In genomic region chr2:42810126-42810970, GRCh38 we compare ENCODE assay signal across 8 cellular contexts. TPM values are rescaled to one million over a fixed set of nuclear protein-coding genes. Genes with fewer than 3 reads are reported as not detected.
DNase-seq lines count a peak whose midpoint lies in the region; ATAC-seq and TF ChIP-seq lines count a peak whose summit lies in the region.

No MANE protein-coding gene starts in this region.

- CTCF ChIA-PET in naive thymus-derived CD4-positive, alpha-beta T cell (lab: Charles Lee), result interaction anchor here (0.7 to 1.6 kb wide), 8 partner anchors 10 to 316 kb away, joined by 3 to 6 read pairs (median 4); partner anchors contain the start of genes HAAO and KCNG3

- WGBS in esophagus squamous epithelium, 2 donors, result 0 to 1% methylated on average over 18 to 27 of the region's 83 CpGs

- H3K36me3 Mint-ChIP-seq in activated T-cell treated with anti-CD3 and anti-CD28 coated beads, Interleukin-2, amount 50 U/mL, for 72 hours (ENCODE audit: insufficient read depth in 2 of 2), result peaks cover 2 to 8% of the 10 kb centered on the region in 2 donors
- H3K36me3 Mint-ChIP-seq in naive thymus-derived CD4-positive, alpha-beta T cell, result peaks cover 0 to 3% (median 0%) of the 10 kb centered on the region in 5 donors
- peaks cover 5% of the 10 kb centered on the region for H3K36me3 Mint-ChIP-seq in stimulated activated memory B cell treated with anti-CD40 and anti-IgM and Interleukin-4, amounts not matched to agents 10 μg/mL and 1 μg/mL and 100 μg/mL, for 72 hours

- H3K36me3 ChIP-seq in esophagus squamous epithelium, result no peaks in the 10 kb centered on the region
- no peaks in the 10 kb centered on the region for H3K36me3 ChIP-seq in naive thymus-derived CD4-positive, alpha-beta T cell (ENCODE audit: control insufficient read depth in 2 of 3, insufficient read depth in 3 of 3, low read length in 3 of 3)

- H3K27ac ChIP-seq in esophagus squamous epithelium, result peak overlapping the region; percentile 97 to 100 (median 98)
- peak overlapping the region; percentile 99 for H3K27ac ChIP-seq in naive thymus-derived CD4-positive, alpha-beta T cell (ENCODE audit: low read depth, low read length)

- H3K27ac Mint-ChIP-seq in activated T-cell treated with anti-CD3 and anti-CD28 coated beads, Interleukin-2, amount 50 U/mL, for 72 hours, result peak overlapping the region; percentile 100
- H3K27ac Mint-ChIP-seq in naive thymus-derived CD4-positive, alpha-beta T cell, result peak overlapping the region; percentile 93 to 100 (median 99)
- peak overlapping the region; percentile 97 for H3K27ac Mint-ChIP-seq in stimulated activated memory B cell treated with anti-CD40 and anti-IgM and Interleukin-4, amounts not matched to agents 10 μg/mL and 1 μg/mL and 100 μg/mL, for 72 hours

- POLR2A ChIA-PET in naive thymus-derived CD4-positive, alpha-beta T cell (lab: Charles Lee), result interaction anchor here (0.5 to 3.5 kb wide), 38 partner anchors 9 to 1551 kb away, joined by 3 to 28 read pairs (median 4); partner anchors contain the start of genes CAMKMT, COX7A2L, HAAO and KCNG3

- intact Hi-C loops in esophagus squamous epithelium (cut with DNase I), result no loop called here
- intact Hi-C loops in naive thymus-derived CD4-positive, alpha-beta T cell (cut with micrococcal nuclease), result loop anchor here (1.0 to 10.0 kb wide), 23 partner anchors 18 to 1552 kb away; partner anchors contain the start of genes CAMKMT (in 2 of the 2), COX7A2L (in 2 of the 2), LRPPRC (in 2 of the 2) and PPM1B (in 2 of the 2)

- DNase-seq in DMS79 treated with DMSO at 0.1 percent for 48 hours (lab: John Stamatoyannopoulos, UW) (peak; percentile 90), KG1 (lab: John Stamatoyannopoulos, UW) (peak; percentile 89), esophagus squamous epithelium (lab: John Stamatoyannopoulos, UW) (peak; percentile 77)
- peak; percentile 94 to 97 for DNase-seq in activated T-cell treated with anti-CD3 and anti-CD28 coated beads, Interleukin-2, amount 50 U/mL, for 72 hours
- DNase-seq in naive thymus-derived CD4-positive, alpha-beta T cell, result peak; percentile 96 to 99 (median 98)

- peak overlapping the region; percentile 67 to 78 (median 75) for H3K4me3 ChIP-seq in esophagus squamous epithelium
- H3K4me3 ChIP-seq in naive thymus-derived CD4-positive, alpha-beta T cell (ENCODE audit: low read length), result peak overlapping the region; percentile 99

- TF ChIP-seq CTCF in esophagus squamous epithelium (IDR thresholded peaks at IDR 0.05), result peak in 2 of 6 experiments; percentile 8 to 29

- H3K4me3 Mint-ChIP-seq in activated T-cell treated with anti-CD3 and anti-CD28 coated beads, Interleukin-2, amount 50 U/mL, for 72 hours, result peak overlapping the region; percentile 89 to 99
- peak overlapping the region; percentile 90 to 99 (median 98) for H3K4me3 Mint-ChIP-seq in naive thymus-derived CD4-positive, alpha-beta T cell
- peak overlapping the region; percentile 90 for H3K4me3 Mint-ChIP-seq in stimulated activated memory B cell treated with anti-CD40 and anti-IgM and Interleukin-4, amounts not matched to agents 10 μg/mL and 1 μg/mL and 100 μg/mL, for 72 hours

- peak in 2 of 4 donors; percentile 85 to 87 for TF ChIP-seq POLR2A in esophagus squamous epithelium (IDR thresholded peaks at IDR 0.05)

- ATAC-seq in GM21737 (IDR thresholded peaks at IDR 0.05; ENCODE audit: unreplicated experiment), result peak; percentile 73
- ATAC-seq in activated T-cell treated with anti-CD3 and anti-CD28 coated beads, Interleukin-2, amount 50 U/mL, for 72 hours (replicated peaks in 1 of 2), result peak; percentile 85 to 86
- peak; percentile 90 for ATAC-seq in naive thymus-derived CD4-positive, alpha-beta T cell
- peak; percentile 94 for ATAC-seq in stimulated activated memory B cell treated with anti-CD40 and anti-IgM and Interleukin-4, amounts not matched to agents 10 μg/mL and 1 μg/mL and 100 μg/mL, for 72 hours

- no peaks in the 10 kb centered on the region for H3K27me3 Mint-ChIP-seq in activated T-cell treated with anti-CD3 and anti-CD28 coated beads, Interleukin-2, amount 50 U/mL, for 72 hours (ENCODE audit: low read depth)
- peaks cover 0 to 28% (median 0%) of the 10 kb centered on the region in 5 donors for H3K27me3 Mint-ChIP-seq in naive thymus-derived CD4-positive, alpha-beta T cell
- H3K27me3 Mint-ChIP-seq in stimulated activated memory B cell treated with anti-CD40 and anti-IgM and Interleukin-4, amounts not matched to agents 10 μg/mL and 1 μg/mL and 100 μg/mL, for 72 hours, result no peaks in the 10 kb centered on the region

- H3K4me1 Mint-ChIP-seq in activated T-cell treated with anti-CD3 and anti-CD28 coated beads, Interleukin-2, amount 50 U/mL, for 72 hours (ENCODE audit: low read depth), result peaks cover 15% of the 10 kb centered on the region
- H3K4me1 Mint-ChIP-seq in naive thymus-derived CD4-positive, alpha-beta T cell, result peaks cover 0 to 35% (median 20%) of the 10 kb centered on the region in 7 donors
- H3K4me1 Mint-ChIP-seq in stimulated activated memory B cell treated with anti-CD40 and anti-IgM and Interleukin-4, amounts not matched to agents 10 μg/mL and 1 μg/mL and 100 μg/mL, for 72 hours, result peaks cover 17% of the 10 kb centered on the region

- H3K9me3 ChIP-seq in esophagus squamous epithelium, result no peaks in the 10 kb centered on the region
- H3K9me3 ChIP-seq in naive thymus-derived CD4-positive, alpha-beta T cell (ENCODE audit: control insufficient read depth in 2 of 3, low read length in 3 of 3), result no peaks in the 10 kb centered on the region

- H3K4me1 ChIP-seq in esophagus squamous epithelium, result peaks cover 0 to 26% (median 7%) of the 10 kb centered on the region in 3 donors
- peaks cover 0 to 3% of the 10 kb centered on the region in 2 donors for H3K4me1 ChIP-seq in naive thymus-derived CD4-positive, alpha-beta T cell (ENCODE audit: control insufficient read depth in 2 of 2, insufficient read depth in 2 of 2, low read length in 2 of 2)

- no peaks in the 10 kb centered on the region for H3K27me3 ChIP-seq in esophagus squamous epithelium
- no peaks in the 10 kb centered on the region for H3K27me3 ChIP-seq in naive thymus-derived CD4-positive, alpha-beta T cell (ENCODE audit: control insufficient read depth in 2 of 2, insufficient read depth in 2 of 2, low read length in 2 of 2)

- no peaks in the 10 kb centered on the region for H3K9me3 Mint-ChIP-seq in activated T-cell treated with anti-CD3 and anti-CD28 coated beads, Interleukin-2, amount 50 U/mL, for 72 hours
- H3K9me3 Mint-ChIP-seq in naive thymus-derived CD4-positive, alpha-beta T cell, result peaks cover 0 to 7% (median 0%) of the 10 kb centered on the region in 11 donors
- H3K9me3 Mint-ChIP-seq in stimulated activated memory B cell treated with anti-CD40 and anti-IgM and Interleukin-4, amounts not matched to agents 10 μg/mL and 1 μg/mL and 100 μg/mL, for 72 hours, result peaks cover 2% of the 10 kb centered on the region

TF ChIP-seq in PFSK-1, 5 proteins besides CTCF, POLR2A, EP300 and RAD21:
- TF ChIP-seq TAF1 (IDR thresholded peaks at IDR 0.05; ENCODE audit: borderline replicate concordance, insufficient read depth, low read length) (no peak), POLR2AphosphoS5 (IDR thresholded peaks at IDR 0.05; ENCODE audit: low read depth, low read length) (peak; percentile 64), FOXP2 (optimal IDR thresholded peaks at IDR 0.05; ENCODE audit: borderline replicate concordance, extremely low read depth, extremely low read length, insufficient read depth) (peak; percentile 82), REST (IDR thresholded peaks at IDR 0.05; ENCODE audit: insufficient read depth in 1 of 2, low read depth in 2 of 2, low read length in 2 of 2) (peak in 1 of 2 experiments; percentile 48; a peak in 2 of 4 replicates)

RNA-seq across cellular contexts. Expression of gene HAAO, which starts 18.0 kb away (rescaled TPM):
- not detected for polyA plus RNA-seq in PFSK-1 (2012; ENCODE audit: insufficient read length, low read depth)
- total RNA-seq in activated T-cell treated with anti-CD3 and anti-CD28 coated beads, Interleukin-2, amount 50 U/mL, for 72 hours, result 1 to 10 TPM in 1 of 2 donors, under 1 TPM in 1; 0.65 to 6.1 TPM
- total RNA-seq in esophagus squamous epithelium, result 10 to 100 TPM in 1 of 4 donors, 1 to 10 TPM in 2, under 1 TPM in 1; 0.61 to 10.5 (median 5.2) TPM
- 1 to 10 TPM in 2 of 5 experiments, under 1 TPM in 1, not detected in 2; 0.82 to 5.1 (median 1.8) TPM for total RNA-seq in naive thymus-derived CD4-positive, alpha-beta T cell
- under 1 TPM in 1 of 2 donors, not detected in 1; 0.33 TPM for polyA plus RNA-seq in naive thymus-derived CD4-positive, alpha-beta T cell

RNA-seq across cellular contexts. Expression of gene OXER1, which starts 46.4 kb away (rescaled TPM):
- not detected for polyA plus RNA-seq in PFSK-1 (2012; ENCODE audit: insufficient read length, low read depth)
- 1 to 10 TPM in 1 of 2 donors, under 1 TPM in 1; 0.30 to 1.9 TPM for total RNA-seq in activated T-cell treated with anti-CD3 and anti-CD28 coated beads, Interleukin-2, amount 50 U/mL, for 72 hours
- total RNA-seq in esophagus squamous epithelium, result 1 to 10 TPM in 2 of 4 donors, under 1 TPM in 2; 0.18 to 2.3 (median 1.1) TPM
- 1 to 10 TPM in 1 of 5 experiments, under 1 TPM in 2, not detected in 2; 0.12 to 3.0 (median 0.37) TPM for total RNA-seq in naive thymus-derived CD4-positive, alpha-beta T cell
- polyA plus RNA-seq in naive thymus-derived CD4-positive, alpha-beta T cell, result under 1 TPM in 1 of 2 donors, not detected in 1; 0.36 TPM

Comparison
In these comparisons a context has a peak if more than half of its experiments do, and no peak if none do; other contexts are left out.
1. Peak in every context shown above with its lines: DNase-seq, ATAC-seq, H3K4me3 ChIP-seq and H3K27ac ChIP-seq.